16 cellular contexts compared by ENCODE assay signal in the genomic region with DNA sequence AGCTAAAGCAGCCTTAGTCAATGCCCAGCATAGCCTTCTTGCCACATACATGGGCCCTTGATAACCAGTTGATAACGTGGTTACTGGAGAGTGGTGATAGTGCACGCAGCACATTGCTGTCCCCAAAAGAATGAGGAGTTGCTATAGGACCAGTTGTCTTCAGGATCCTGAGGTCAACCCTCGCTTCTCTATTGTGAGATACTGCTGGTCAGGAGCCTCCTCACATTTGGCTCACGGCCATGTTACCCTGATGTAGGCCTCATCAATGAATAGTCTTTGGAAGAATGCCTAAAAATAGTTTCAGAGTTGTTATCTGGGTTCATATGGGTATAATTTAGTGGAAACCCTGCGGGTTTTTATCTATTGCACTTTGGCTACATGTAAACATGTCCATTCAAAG.
DNase-seq lines count a peak whose midpoint lies in the region; TF ChIP-seq lines count a peak whose summit lies in the region.
"Had no signal": no experiment of that assay in that cellular context is flagged by ENCODE, and none has a peak within 500 bp of the region (broad histone marks: within the 10 kb centered on the region; RNA-seq: fewer than 3 reads in every experiment).

No MANE protein-coding gene starts in this region.

- no peak overlapping the region for H3K23ac ChIP-seq in trophoblast cell (ENCODE audit: low read length)

- peak; percentile 5 for DNase-seq in NCI-H1092 treated with DMSO at 0.1 percent for 48 hours (lab: John Stamatoyannopoulos, UW)
- DNase-seq in NCI-H1092 (lab: John Stamatoyannopoulos, UW), result no peak
- DNase-seq in OCI-M1 (lab: John Stamatoyannopoulos, UW), result peak; percentile 94
- peak; percentile 27 for DNase-seq in amniotic epithelial cell (ENCODE audit: low read depth)
- DNase-seq in trophoblast cell, result peak; percentile 94 to 98
- no peak for DNase-seq in KBM-7
- no peak for DNase-seq in smooth muscle cell (lab: John Stamatoyannopoulos, UW; ENCODE audit: unreplicated experiment)
- DNase-seq in osteoblast (ENCODE audit: insufficient read length, low spot score, missing footprints), result no peak
- DNase-seq: 8988T, DMS53, Kasumi-1, NCI-H2029 treated with DMSO at 0.1 percent for 48 hours, NCI-H526, Peyer's patch, Right ventricle myocardium superior had no signal

- in situ Hi-C loops in KBM-7 (cut with MboI; ENCODE audit: low pct_unique_long_range_greater_than_20kb, low sequenced_read_pairs), result no loop called here

- no peak overlapping the region for H3K4me3 ChIP-seq in trophoblast cell (ENCODE audit: low read depth, low read length)
- no peak overlapping the region for H3K4me3 ChIP-seq in smooth muscle cell
- H3K4me3 ChIP-seq in osteoblast (ENCODE audit: insufficient read depth, low read length), result no peak overlapping the region
- H3K4me3 ChIP-seq: BLaER1 treated with 17β-estradiol and CSF1 and Interleukin-3, amounts not matched to agents 10 nM and 100 nM; Peyer's patch had no signal

- no peak overlapping the region for H3K4me2 ChIP-seq in trophoblast cell (ENCODE audit: low read length)
- no peak overlapping the region for H3K4me2 ChIP-seq in smooth muscle cell
- H3K4me2 ChIP-seq in osteoblast (ENCODE audit: insufficient read depth, low read length), result no peak overlapping the region
- H3K4me2 ChIP-seq: BLaER1 treated with 17β-estradiol and CSF1 and Interleukin-3, amounts not matched to agents 10 nM and 100 nM had no signal

- no peaks in the 10 kb centered on the region for H3K27me3 ChIP-seq in trophoblast cell (ENCODE audit: insufficient read depth, low read length)
- no peaks in the 10 kb centered on the region for H3K27me3 ChIP-seq in smooth muscle cell (ENCODE audit: low read depth)
- H3K27me3 ChIP-seq in osteoblast (ENCODE audit: insufficient read depth, low read length), result no peaks in the 10 kb centered on the region
- H3K27me3 ChIP-seq: BLaER1 treated with 17β-estradiol and CSF1 and Interleukin-3, amounts not matched to agents 10 nM and 100 nM; Peyer's patch had no signal

- no peak overlapping the region for H2BK5ac ChIP-seq in trophoblast cell (ENCODE audit: low read depth, low read length, poor library complexity)

- no peaks in the 10 kb centered on the region for H4K20me1 ChIP-seq in smooth muscle cell (ENCODE audit: low read depth)
- no peaks in the 10 kb centered on the region for H4K20me1 ChIP-seq in osteoblast (ENCODE audit: insufficient read depth, low read length)
- H4K20me1 ChIP-seq: BLaER1 treated with 17β-estradiol and CSF1 and Interleukin-3, amounts not matched to agents 10 nM and 100 nM had no signal

- no peaks in the 10 kb centered on the region for H3F3A ChIP-seq in smooth muscle cell (ENCODE audit: low read depth)

- H4K12ac ChIP-seq in trophoblast cell (ENCODE audit: low read depth, low read length), result no peak overlapping the region

- H4K91ac ChIP-seq in trophoblast cell (ENCODE audit: low read depth, low read length), result no peak overlapping the region

- H3K4me1 ChIP-seq in trophoblast cell (ENCODE audit: control insufficient read depth in 1 of 2, insufficient read depth in 2 of 2, low read length in 2 of 2) (peaks cover 0 to 10% of the 10 kb centered on the region in 2 experiments), smooth muscle cell (ENCODE audit: low read depth) (peaks cover 11% of the 10 kb centered on the region), osteoblast (ENCODE audit: insufficient read depth, low read length) (no peaks in the 10 kb centered on the region)
- H3K4me1 ChIP-seq: Peyer's patch had no signal

- H2BK120ac ChIP-seq in trophoblast cell (ENCODE audit: insufficient read depth, low read length, poor library complexity), result no peak overlapping the region

- H3K27ac ChIP-seq in trophoblast cell (ENCODE audit: low read depth, low read length) (no peak overlapping the region), smooth muscle cell (ENCODE audit: low read depth) (no peak overlapping the region), osteoblast (ENCODE audit: low read depth, low read length) (no peak overlapping the region)
- H3K27ac ChIP-seq: BLaER1 treated with 17β-estradiol and CSF1 and Interleukin-3, amounts not matched to agents 10 nM and 100 nM; Peyer's patch had no signal

- H3K79me2 ChIP-seq in trophoblast cell (ENCODE audit: control insufficient read depth, insufficient read depth, low read length, poor library complexity) (peaks cover 3% of the 10 kb centered on the region), smooth muscle cell (ENCODE audit: low read depth) (no peaks in the 10 kb centered on the region), osteoblast (ENCODE audit: insufficient read depth, low read length) (no peaks in the 10 kb centered on the region)

- H3K4ac ChIP-seq in trophoblast cell (ENCODE audit: low read depth, low read length), result no peak overlapping the region

- no CpG with 5 or more reads among the region's 5 CpGs for WGBS in trophoblast cell (ENCODE audit: extremely low coverage, insufficient coverage, insufficient read length)
- WGBS in smooth muscle cell (ENCODE audit: low lambda C conversion rate), result 84% methylated on average over 5 of the region's 5 CpGs

- H2AK5ac ChIP-seq in trophoblast cell (ENCODE audit: low read length), result no peak overlapping the region

- H3K14ac ChIP-seq in trophoblast cell (ENCODE audit: low read length), result no peak overlapping the region

- peaks cover 6% of the 10 kb centered on the region for H3K79me1 ChIP-seq in trophoblast cell (ENCODE audit: low read length)

- no peak overlapping the region for H4K8ac ChIP-seq in trophoblast cell (ENCODE audit: low read depth, low read length)

- H3K36me3 ChIP-seq in trophoblast cell (ENCODE audit: control insufficient read depth in 1 of 2, insufficient read depth in 2 of 2, low read length in 2 of 2) (peaks cover 0 to 2% of the 10 kb centered on the region in 2 experiments), smooth muscle cell (ENCODE audit: low read depth) (no peaks in the 10 kb centered on the region), osteoblast (ENCODE audit: insufficient read depth, low read length) (no peaks in the 10 kb centered on the region)
- H3K36me3 ChIP-seq: Peyer's patch had no signal

- no peaks in the 10 kb centered on the region for H3K9me3 ChIP-seq in trophoblast cell (ENCODE audit: insufficient read depth, low read depth, low read length)
- no peaks in the 10 kb centered on the region for H3K9me3 ChIP-seq in smooth muscle cell (replicated peaks; ENCODE audit: low read depth)
- H3K9me3 ChIP-seq in osteoblast (ENCODE audit: low read depth, low read length), result no peaks in the 10 kb centered on the region
- H3K9me3 ChIP-seq: BLaER1 treated with 17β-estradiol and CSF1 and Interleukin-3, amounts not matched to agents 10 nM and 100 nM; Peyer's patch had no signal

- H2BK12ac ChIP-seq in trophoblast cell (ENCODE audit: low read length), result no peak overlapping the region

- H3K18ac ChIP-seq in trophoblast cell (ENCODE audit: low read length), result no peak overlapping the region

- no peak overlapping the region for H2AFZ ChIP-seq in trophoblast cell (ENCODE audit: insufficient read depth, low read length, poor library complexity)
- no peak overlapping the region for H2AFZ ChIP-seq in smooth muscle cell (ENCODE audit: low read depth)
- H2AFZ ChIP-seq in osteoblast (ENCODE audit: low read length), result no peak overlapping the region

- no peak for TF ChIP-seq CTCF in smooth muscle cell (IDR thresholded peaks at IDR 0.05; ENCODE audit: borderline replicate concordance, insufficient read depth, poor library complexity, severe bottlenecking)
- no peak for TF ChIP-seq CTCF in osteoblast (IDR thresholded peaks at IDR 0.05; ENCODE audit: extremely low read depth, low read depth, low read length)

- H3K9ac ChIP-seq in trophoblast cell (ENCODE audit: low read length), result no peak overlapping the region
- no peak overlapping the region for H3K9ac ChIP-seq in smooth muscle cell (ENCODE audit: low read depth)
- H3K9ac ChIP-seq: BLaER1 treated with 17β-estradiol and CSF1 and Interleukin-3, amounts not matched to agents 10 nM and 100 nM had no signal

Comparison
In these comparisons a context has a peak if more than half of its experiments do, and no peak if none do; other contexts are left out.
1. DNase-seq: peak in NCI-H1092 treated with DMSO at 0.1 percent for 48 hours (single experiment), OCI-M1 (single experiment), amniotic epithelial cell (single experiment) and trophoblast cell (2 of 2); none in NCI-H1092 (single experiment), KBM-7 (single experiment), smooth muscle cell (single experiment) and osteoblast (single experiment).